In genomic region chr6:11179978-11180303, GRCh38 we compare ENCODE assay signal across 20 cellular contexts. TPM values are rescaled to one million over a fixed set of nuclear protein-coding genes. Genes with fewer than 3 reads are reported as not detected.
DNase-seq lines count a peak whose midpoint lies in the region; ATAC-seq, FAIRE-seq and TF ChIP-seq lines count a peak whose summit lies in the region.
"Had no signal": no experiment of that assay in that cellular context is flagged by ENCODE, and none has a peak within 500 bp of the region (broad histone marks: within the 10 kb centered on the region; RNA-seq: fewer than 3 reads in every experiment).

No MANE protein-coding gene starts in this region.

- H3K4me1 ChIP-seq in A549 (peaks cover 10% of the 10 kb centered on the region), GM23338 (ENCODE audit: insufficient read depth) (peaks cover 16% of the 10 kb centered on the region)

- peaks cover 6% of the 10 kb centered on the region for H3K36me3 ChIP-seq in GM23338 (ENCODE audit: insufficient read depth)

- TF ChIP-seq EP300 in A549 (IDR thresholded peaks at IDR 0.05) = no peak

- H3K4me1 Mint-ChIP-seq in GM23338 = peaks cover 15% of the 10 kb centered on the region
- H3K4me1 Mint-ChIP-seq: B cell had no signal

- no peak for TF ChIP-seq CTCF in A549 (IDR thresholded peaks at IDR 0.05)
- TF ChIP-seq CTCF in GM23338 (conservative IDR thresholded peaks at IDR 0.05; ENCODE audit: low read depth in 2 of 2) = no peak

- H3K27ac Mint-ChIP-seq in GM23338 = no peak overlapping the region; the same call in 1 of the 2 replicates
- H3K27ac Mint-ChIP-seq: B cell; CD8-positive, alpha-beta memory T cell had no signal

- H3K27me3 Mint-ChIP-seq in GM23338 (ENCODE audit: insufficient read depth, low read depth, poor library complexity) = peaks cover 7% of the 10 kb centered on the region
- H3K27me3 Mint-ChIP-seq: B cell; CD8-positive, alpha-beta memory T cell had no signal

- H3K9me3 ChIP-seq in A549 = peaks cover 7% of the 10 kb centered on the region; the same call in 2 of the 3 replicates

- DNase-seq in A549 (ENCODE audit: low read depth in 1 of 2, low spot score in 1 of 2) = no peak
- DNase-seq in GM23338 (ENCODE audit: low spot score) = no peak
- DNase-seq in amniotic epithelial cell (ENCODE audit: low read depth) = peak; percentile 26
- peak; percentile 26 for DNase-seq in myocyte (ENCODE audit: low read depth)
- DNase-seq in GF-D8 (lab: John Stamatoyannopoulos, UW) = no peak
- DNase-seq in nucleus accumbens (lab: John Stamatoyannopoulos, UW) = no peak
- no peak for DNase-seq in iPS-NIHi11 (ENCODE audit: low spot score)
- DNase-seq: ACHN; CD8-positive, alpha-beta memory T cell; DMS 273 treated with DMSO at 0.1 percent for 48 hours; EL; KBM-7; NCI-H1048; NCI-H1694 treated with DMSO at 0.1 percent for 48 hours; NCI-H2171; NCI-H446 treated with DMSO at 0.1 percent for 48 hours; NCI-H82 had no signal

- POLR2A ChIA-PET in A549 (lab: Yijun Ruan, JAX) = no interaction called here

- H2AFZ ChIP-seq in GM23338 = peak overlapping the region; percentile 0; the same call in 1 of the 2 replicates

- H3K4me3 Mint-ChIP-seq in GM23338 = no peak overlapping the region; the same call in 2 of the 3 replicates
- H3K4me3 Mint-ChIP-seq: B cell; CD8-positive, alpha-beta memory T cell had no signal

- 88% methylated on average over 3 of the region's 3 CpGs for WGBS in A549 (ENCODE audit: missing lambda C conversion rate)

- H3K9me3 Mint-ChIP-seq in GM23338 = peaks cover 16% of the 10 kb centered on the region; the same call in 2 of the 3 replicates

- no peaks in the 10 kb centered on the region for H3K79me2 ChIP-seq in GM23338 (replicated peaks; ENCODE audit: insufficient read depth)

- 0 out of 2 replicates have a peak, but pooled peaks cover under 1% of the 10 kb centered on the region for H3K9me2 ChIP-seq in GM23338 (ENCODE audit: insufficient read depth)

- H3K4me2 ChIP-seq in A549 (0 out of 3 replicates have a peak overlapping the region, but pooled peaks have one; percentile 8), GM23338 (peak overlapping the region; percentile 50)

- H3K4me3 ChIP-seq in A549 (no peak overlapping the region), GM23338 (no peak overlapping the region)

- no peak for TF ChIP-seq RAD21 in A549 (conservative IDR thresholded peaks at IDR 0.05 in 1 of 2, IDR thresholded peaks at IDR 0.05 in 1 of 2)

- no peaks in the 10 kb centered on the region for H3F3A ChIP-seq in GM23338 (replicated peaks; ENCODE audit: low read depth)

- H3K27me3 ChIP-seq in GM23338 (ENCODE audit: insufficient read depth) = no peaks in the 10 kb centered on the region

- peak in 1 of 2 experiments; percentile 26; a peak in 3 of 6 replicates for ATAC-seq in A549
- ATAC-seq in GM23338 = peak; percentile 55
- ATAC-seq: HCT116, Right ventricle myocardium inferior had no signal

- TF ChIP-seq POLR2A in A549 (IDR thresholded peaks at IDR 0.05; ENCODE audit: low read length) = no peak

- H3K27ac ChIP-seq in A549 (peak overlapping the region; percentile 60 to 75), GM23338 (ENCODE audit: low read depth) (peak overlapping the region; percentile 12; the same call in 1 of the 2 replicates)

- H3K36me3 Mint-ChIP-seq in GM23338 (ENCODE audit: low read depth) = peaks cover 19% of the 10 kb centered on the region; the same call in 2 of the 3 replicates

- CTCF ChIA-PET in A549 (lab: Yijun Ruan, JAX) = interaction anchor here (1.2 to 3.0 kb wide), 3 partner anchors 8 to 316 kb away, joined by 5 to 19 read pairs (median 8); no protein-coding TSS in a partner anchor

- FAIRE-seq in A549 (lab: Jason Lieb, UNC) = no peak

- H4K20me1 ChIP-seq in GM23338 (replicated peaks; ENCODE audit: insufficient read depth) = no peaks in the 10 kb centered on the region

TF ChIP-seq in A549, 52 proteins besides CTCF, POLR2A, EP300 and RAD21:
- no peak for TF ChIP-seq CBX8 (IDR thresholded peaks at IDR 0.05)
- no peak for TF ChIP-seq JUN (IDR thresholded peaks at IDR 0.05)
- no peak for TF ChIP-seq NR3C1 (IDR thresholded peaks at IDR 0.05)
- TF ChIP-seq, protein P1, sequence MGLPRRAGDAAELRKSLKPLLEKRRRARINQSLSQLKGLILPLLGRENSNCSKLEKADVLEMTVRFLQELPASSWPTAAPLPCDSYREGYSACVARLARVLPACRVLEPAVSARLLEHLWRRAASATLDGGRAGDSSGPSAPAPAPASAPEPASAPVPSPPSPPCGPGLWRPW (IDR thresholded peaks at IDR 0.05) = no peak
- TF ChIP-seq, protein P2, sequence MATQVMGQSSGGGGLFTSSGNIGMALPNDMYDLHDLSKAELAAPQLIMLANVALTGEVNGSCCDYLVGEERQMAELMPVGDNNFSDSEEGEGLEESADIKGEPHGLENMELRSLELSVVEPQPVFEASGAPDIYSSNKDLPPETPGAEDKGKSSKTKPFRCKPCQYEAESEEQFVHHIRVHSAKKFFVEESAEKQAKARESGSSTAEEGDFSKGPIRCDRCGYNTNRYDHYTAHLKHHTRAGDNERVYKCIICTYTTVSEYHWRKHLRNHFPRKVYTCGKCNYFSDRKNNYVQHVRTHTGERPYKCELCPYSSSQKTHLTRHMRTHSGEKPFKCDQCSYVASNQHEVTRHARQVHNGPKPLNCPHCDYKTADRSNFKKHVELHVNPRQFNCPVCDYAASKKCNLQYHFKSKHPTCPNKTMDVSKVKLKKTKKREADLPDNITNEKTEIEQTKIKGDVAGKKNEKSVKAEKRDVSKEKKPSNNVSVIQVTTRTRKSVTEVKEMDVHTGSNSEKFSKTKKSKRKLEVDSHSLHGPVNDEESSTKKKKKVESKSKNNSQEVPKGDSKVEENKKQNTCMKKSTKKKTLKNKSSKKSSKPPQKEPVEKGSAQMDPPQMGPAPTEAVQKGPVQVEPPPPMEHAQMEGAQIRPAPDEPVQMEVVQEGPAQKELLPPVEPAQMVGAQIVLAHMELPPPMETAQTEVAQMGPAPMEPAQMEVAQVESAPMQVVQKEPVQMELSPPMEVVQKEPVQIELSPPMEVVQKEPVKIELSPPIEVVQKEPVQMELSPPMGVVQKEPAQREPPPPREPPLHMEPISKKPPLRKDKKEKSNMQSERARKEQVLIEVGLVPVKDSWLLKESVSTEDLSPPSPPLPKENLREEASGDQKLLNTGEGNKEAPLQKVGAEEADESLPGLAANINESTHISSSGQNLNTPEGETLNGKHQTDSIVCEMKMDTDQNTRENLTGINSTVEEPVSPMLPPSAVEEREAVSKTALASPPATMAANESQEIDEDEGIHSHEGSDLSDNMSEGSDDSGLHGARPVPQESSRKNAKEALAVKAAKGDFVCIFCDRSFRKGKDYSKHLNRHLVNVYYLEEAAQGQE (IDR thresholded peaks at IDR 0.05) = no peak

TF ChIP-seq in GM23338, 12 proteins besides CTCF, POLR2A, EP300 and RAD21 (continues in another document):
- TF ChIP-seq EZH2 (IDR thresholded peaks at IDR 0.05; ENCODE audit: low read depth, unreplicated experiment) (no peak), ZNF331 (CRISPR knock-in tag; IDR thresholded peaks at IDR 0.05; ENCODE audit: low read depth) (no peak)

RNA-seq across cellular contexts. Expression of gene NEDD9, which starts 52.5 kb away (rescaled TPM):
- polyA plus RNA-seq in A549 (2011; rRNA removed) (79.6 and 82.5 TPM in 2 replicates), A549 (2017; fragmentation: RNase III; extraction: RNeasy Plus Mini Kit Qiagen cat#74134 plus additional on column Dnase treatment) (43.6 to 47.9 TPM (median 46.7 TPM) in 3 replicates), GM23338 (2016; fragmentation: Nextera tagmentation; extraction: Ambion mirVana) (4.4 and 5.6 TPM in 2 replicates)
- 58.4 and 71.1 TPM in 2 replicates for polyA plus RNA-seq in A549 (2012; cell fraction: cytosol; rRNA removed)
- 106 and 118 TPM in 2 replicates for polyA plus RNA-seq in A549 (2012; cell fraction: nucleus; rRNA removed)
- 212 and 221 TPM in 2 replicates for polyA minus RNA-seq in A549 (2011; rRNA and poly(A)+ RNA removed)
- 13.0 and 17.4 TPM in 2 replicates for total RNA-seq in GM23338 (2014; rRNA removed; shearing (Covaris generic))
- 3.4 and 4.5 TPM in 2 replicates for total RNA-seq in myocyte
- 15.1 TPM for polyA plus RNA-seq in myocyte (2012)

Comparison
In these comparisons a context has a peak if more than half of its experiments do, and no peak if none do; other contexts are left out.
1. DNase-seq: peak in amniotic epithelial cell (single experiment) and myocyte (single experiment); none in A549 (0 of 2), GM23338 (single experiment), GF-D8 (single experiment), nucleus accumbens (0 of 56) and iPS-NIHi11 (single experiment).